16 cellular contexts compared by ENCODE assay signal in genomic region chr3:128515967-128516366, GRCh38. TPM values are rescaled to one million over a fixed set of nuclear protein-coding genes. Genes with fewer than 3 reads are reported as not detected.
A peak's percentile ranks its signal among the peaks of the same experiment; 100 is the strongest.
DNase-seq lines count a peak whose midpoint lies in the region; ATAC-seq and TF ChIP-seq lines count a peak whose summit lies in the region.
"Had no signal": no experiment of that assay in that cellular context is flagged by ENCODE, and none has a peak within 500 bp of the region (broad histone marks: within the 10 kb centered on the region; RNA-seq: fewer than 3 reads in every experiment).

No MANE protein-coding gene starts in this region.

- no peak overlapping the region for H3K4me3 ChIP-seq in SK-N-SH (ENCODE audit: low read depth in 2 of 2, low read length in 1 of 2)
- H3K4me3 ChIP-seq in NB4 (ENCODE audit: low read depth, low read length): no peak overlapping the region
- no peak overlapping the region for H3K4me3 ChIP-seq in SK-N-MC
- H3K4me3 ChIP-seq: BLaER1 treated with 17β-estradiol and CSF1 and Interleukin-3, amounts not matched to agents 10 nM and 100 nM; GM12878 had no signal

- H3K4me1 ChIP-seq in SK-N-SH (ENCODE audit: control insufficient read depth in 1 of 2, insufficient read depth in 2 of 2, low read depth in 1 of 2, low read length in 1 of 2): peaks cover 0 to 14% of the 10 kb centered on the region in 2 experiments; a peak in 1 of 4 replicates

- CTCF ChIA-PET in SK-N-SH (lab: Yijun Ruan, JAX): interaction anchor here (1.5 kb wide), 1 partner anchor 51 kb away, joined by 4 read pairs; no protein-coding TSS in a partner anchor

- no peaks in the 10 kb centered on the region for H3K79me2 ChIP-seq in SK-N-SH (ENCODE audit: insufficient read depth)

- TF ChIP-seq CTCF in SK-N-SH (IDR thresholded peaks at IDR 0.05): no peak
- TF ChIP-seq CTCF in NB4 (IDR thresholded peaks at IDR 0.05; ENCODE audit: low read depth, low read length): no peak

- intact Hi-C loops in left ventricle myocardium superior (cut with micrococcal nuclease): no loop called here
- intact Hi-C loops in sciatic nerve (cut with DNase I): no loop called here

- no peaks in the 10 kb centered on the region for H3F3A ChIP-seq in SK-N-SH (replicated peaks; ENCODE audit: insufficient read depth)

- H3K9me3 ChIP-seq in SK-N-SH (no peaks in the 10 kb centered on the region; the same call in 1 of the 2 replicates), SK-N-MC (ENCODE audit: low read depth, low read length) (no peaks in the 10 kb centered on the region; the same call in 1 of the 2 replicates)

- H4K20me1 ChIP-seq in SK-N-SH (ENCODE audit: insufficient read depth): no peaks in the 10 kb centered on the region
- H4K20me1 ChIP-seq: BLaER1 treated with 17β-estradiol and CSF1 and Interleukin-3, amounts not matched to agents 10 nM and 100 nM had no signal

- H3K4me2 ChIP-seq in SK-N-SH: no peak overlapping the region

- H3K9me2 ChIP-seq in SK-N-SH: no peaks in the 10 kb centered on the region

- no peak for TF ChIP-seq RAD21 in SK-N-SH (IDR thresholded peaks at IDR 0.05; ENCODE audit: low read length)

- H3K36me3 ChIP-seq in SK-N-SH (replicated peaks in 1 of 2; ENCODE audit: control insufficient read depth in 1 of 2, insufficient read depth in 2 of 2, low read length in 1 of 2) (no peaks in the 10 kb centered on the region), SK-N-MC (ENCODE audit: insufficient read depth, low read length) (no peaks in the 10 kb centered on the region)
- H3K36me3 ChIP-seq: BLaER1 treated with 17β-estradiol and CSF1 and Interleukin-3, amounts not matched to agents 10 nM and 100 nM had no signal

- no peak for DNase-seq in SK-N-SH
- DNase-seq in NB4 (ENCODE audit: low read depth): peak; percentile 59
- peak; percentile 66 for DNase-seq in SK-N-MC (ENCODE audit: low read depth, low spot score)
- DNase-seq in left ventricle myocardium superior: no peak
- DNase-seq in T-helper 2 cell: no peak
- DNase-seq in sciatic nerve (ENCODE audit: low spot score): no peak
- DNase-seq: 8988T; ACHN; CD4-positive, alpha-beta memory T cell; DMS79 had no signal

- POLR2A ChIA-PET in SK-N-SH (lab: Yijun Ruan, JAX): no interaction called here

- H3K27me3 ChIP-seq in SK-N-SH (ENCODE audit: insufficient read depth): no peaks in the 10 kb centered on the region
- H3K27me3 ChIP-seq: BLaER1 treated with 17β-estradiol and CSF1 and Interleukin-3, amounts not matched to agents 10 nM and 100 nM had no signal

- WGBS in SK-N-SH (ENCODE audit: low lambda C conversion rate): 38% methylated on average over 1 of the region's 1 CpG

- no peak for TF ChIP-seq POLR2A in NB4 (IDR thresholded peaks at IDR 0.05; ENCODE audit: extremely low read depth, insufficient read length)

- no peak for TF ChIP-seq EP300 in SK-N-SH (IDR thresholded peaks at IDR 0.05; ENCODE audit: borderline replicate concordance in 1 of 2, low read depth in 1 of 2, low read length in 1 of 2)

- H3K27ac ChIP-seq in SK-N-SH (ENCODE audit: low read depth in 2 of 2, low read length in 1 of 2) (no peak overlapping the region), SK-N-MC (peak overlapping the region; percentile 3; the same call in 1 of the 2 replicates)
- H3K27ac ChIP-seq: BLaER1 treated with 17β-estradiol and CSF1 and Interleukin-3, amounts not matched to agents 10 nM and 100 nM had no signal

- H3K9ac ChIP-seq in SK-N-SH: no peak overlapping the region
- no peak overlapping the region for H3K9ac ChIP-seq in SK-N-MC (ENCODE audit: insufficient read length)
- H3K9ac ChIP-seq: BLaER1 treated with 17β-estradiol and CSF1 and Interleukin-3, amounts not matched to agents 10 nM and 100 nM had no signal

- H2AFZ ChIP-seq in SK-N-SH (ENCODE audit: low read depth): no peak overlapping the region

- ATAC-seq in SK-N-SH treated with all-trans-retinoic acid at 6 μM for 48 hours: no peak
- no peak for ATAC-seq in left ventricle myocardium superior
- no peak for ATAC-seq in sciatic nerve
- ATAC-seq: GM12878, HCT116 had no signal

TF ChIP-seq in SK-N-SH treated with all-trans-retinoic acid at 6 μM for 48 hours, 23 proteins besides CTCF, POLR2A, EP300 and RAD21:
- peak; percentile 50; the same call in 1 of the 2 replicates for TF ChIP-seq ZNF8 (CRISPR knock-in tag; IDR thresholded peaks at IDR 0.05)
- no peak for TF ChIP-seq ZC3H10 (CRISPR knock-in tag; IDR thresholded peaks at IDR 0.05)
- no peak for TF ChIP-seq RARB (CRISPR knock-in tag; IDR thresholded peaks at IDR 0.05)
TF ChIP-seq in SK-N-SH treated with all-trans-retinoic acid at 6 μM for 48 hours: peak in this region for 1.

TF ChIP-seq in SK-N-SH, 30 proteins besides CTCF, POLR2A, EP300 and RAD21:
- no peak for TF ChIP-seq ZBTB33 (IDR thresholded peaks at IDR 0.05; ENCODE audit: borderline replicate concordance, low read depth)

RNA-seq across cellular contexts. Expression of gene GATA2, which starts 23.0 kb away (rescaled TPM):
- 5.5 and 6.8 TPM in 2 replicates for polyA plus RNA-seq in SK-N-SH (2012; rRNA removed)
- polyA plus RNA-seq in SK-N-SH (2012; cell fraction: cytosol; rRNA removed): 7.0 and 13.4 TPM in 2 replicates
- 10.6 and 18.0 TPM in 2 replicates for polyA plus RNA-seq in SK-N-SH (2012; cell fraction: nucleus; rRNA removed)
- 8.0 TPM for total RNA-seq in left ventricle myocardium superior
- total RNA-seq in sciatic nerve: 23.5 TPM
- total RNA-seq: CD4-positive, alpha-beta memory T cell had no signal
- polyA plus RNA-seq: CD4-positive, alpha-beta memory T cell; GM12878 had no signal

RNA-seq across cellular contexts. Expression of gene DNAJB8, which starts 49.3 kb away (rescaled TPM):
- not detected in 2 replicates for polyA plus RNA-seq in SK-N-SH (2012; rRNA removed)
- polyA plus RNA-seq in SK-N-SH (2012; cell fraction: cytosol; rRNA removed): not detected in 2 replicates
- not detected in 2 replicates for polyA plus RNA-seq in SK-N-SH (2012; cell fraction: nucleus; rRNA removed)
- not detected for total RNA-seq in left ventricle myocardium superior
- not detected for total RNA-seq in sciatic nerve
- total RNA-seq: CD4-positive, alpha-beta memory T cell; G401; GM12878; H4 had no signal
- polyA plus RNA-seq: CD4-positive, alpha-beta memory T cell; GM12878 had no signal

Comparison
In these comparisons a context has a peak if more than half of its experiments do, and no peak if none do; other contexts are left out.
1. DNase-seq: peak in NB4 (single experiment) and SK-N-MC (single experiment); none in SK-N-SH (single experiment), left ventricle myocardium superior (single experiment), T-helper 2 cell (0 of 5) and sciatic nerve (single experiment).